20 cellular contexts compared by ENCODE assay signal in genomic region chr12:20063116-20063515, GRCh38.
"Had no signal": no experiment of that assay in that cellular context is flagged by ENCODE, and none has a peak within 500 bp of the region (broad histone marks: within the 10 kb centered on the region; RNA-seq: fewer than 3 reads in every experiment).

No MANE protein-coding gene starts in this region.

- H3K4me3 Mint-ChIP-seq: activated CD8-positive, alpha-beta memory T cell treated with anti-CD3 and anti-CD28 coated beads, Interleukin-2, amount 10 ng/mL, durations not matched to agents 7 days and 5 days; activated T-cell treated with anti-CD3 and anti-CD28 coated beads, Interleukin-2, amount 50 U/mL, for 4 hours; immature natural killer cell; nephron; T-helper 17 cell had no signal

- H3K4me3 ChIP-seq: cardiac muscle cell, coronary artery, mucosa of descending colon, prostate gland, upper lobe of right lung had no signal

- H3K36me3 ChIP-seq: cardiac muscle cell, prostate gland, upper lobe of right lung had no signal

- H3K27me3 ChIP-seq: cardiac muscle cell, upper lobe of right lung had no signal

- H3K4me1 ChIP-seq: prostate gland, upper lobe of right lung had no signal

- H3K36me3 Mint-ChIP-seq: activated CD8-positive, alpha-beta memory T cell treated with anti-CD3 and anti-CD28 coated beads, Interleukin-2, amount 10 ng/mL, durations not matched to agents 7 days and 5 days; activated naive CD4-positive, alpha-beta T cell treated with anti-CD3 and anti-CD28 coated beads, Interleukin-2, amount 50 U/mL, for 72 hours had no signal

- DNase-seq: activated CD4-positive, alpha-beta T cell treated with anti-CD3 and anti-CD28 coated beads, Interleukin-2, amount 50 U/mL, for 4 hours; activated CD8-positive, alpha-beta memory T cell treated with anti-CD3 and anti-CD28 coated beads, Interleukin-2, amount 10 ng/mL, durations not matched to agents 7 days and 5 days; activated effector memory CD4-positive, alpha-beta T cell treated with anti-CD3 and anti-CD28 coated beads, Interleukin-2, amount 50 U/mL, for 16 hours; activated T-cell treated with anti-CD3 and anti-CD28 coated beads, Interleukin-2, amount 50 U/mL, for 4 hours; effector CD8-positive, alpha-beta T cell; foreskin fibroblast; immature natural killer cell; left colon; mucosa of descending colon; occipital lobe; stimulated activated CD4-positive, alpha-beta T cell treated with anti-CD3 and anti-CD28 coated beads, Interleukin-2, amount 100 ng/mL, for 48 hours; stimulated activated naive CD4-positive, alpha-beta T cell treated with Interleukin-2 at 50 U/mL for 16 hours; T-helper 17 cell; upper lobe of right lung had no signal

- H3K27ac Mint-ChIP-seq: activated CD8-positive, alpha-beta memory T cell treated with anti-CD3 and anti-CD28 coated beads, Interleukin-2, amount 10 ng/mL, durations not matched to agents 7 days and 5 days; activated naive CD4-positive, alpha-beta T cell treated with anti-CD3 and anti-CD28 coated beads, Interleukin-2, amount 50 U/mL, for 72 hours; immature natural killer cell; nephron; T-helper 17 cell had no signal

- H3K27ac ChIP-seq: cardiac muscle cell, coronary artery, epithelial cell of prostate, prostate gland, upper lobe of right lung had no signal

- H3K27me3 Mint-ChIP-seq: activated CD8-positive, alpha-beta memory T cell treated with anti-CD3 and anti-CD28 coated beads, Interleukin-2, amount 10 ng/mL, durations not matched to agents 7 days and 5 days; T-helper 17 cell had no signal

- H3K4me1 Mint-ChIP-seq: activated CD8-positive, alpha-beta memory T cell treated with anti-CD3 and anti-CD28 coated beads, Interleukin-2, amount 10 ng/mL, durations not matched to agents 7 days and 5 days; immature natural killer cell; T-helper 17 cell had no signal

- H3K9me3 ChIP-seq: mucosa of descending colon, prostate gland, upper lobe of right lung had no signal
